ENCODE assay signal across 16 cellular contexts in genomic region chr3:127819086-127819485, GRCh38. TPM values are rescaled to one million over a fixed set of nuclear protein-coding genes. Genes with fewer than 3 reads are reported as not detected.
DNase-seq lines count a peak whose midpoint lies in the region; ATAC-seq and TF ChIP-seq lines count a peak whose summit lies in the region.
"Had no signal": no experiment of that assay in that cellular context is flagged by ENCODE, and none has a peak within 500 bp of the region (broad histone marks: within the 10 kb centered on the region; RNA-seq: fewer than 3 reads in every experiment).

No MANE protein-coding gene starts in this region.

- intact Hi-C loops in sigmoid colon (cut with DNase I), result no loop called here

- ATAC-seq in esophagus mucosa, result peak; percentile 51
- no peak for ATAC-seq in GM19455 (IDR thresholded peaks at IDR 0.05; ENCODE audit: unreplicated experiment)
- ATAC-seq in GM21447 (IDR thresholded peaks at IDR 0.05; ENCODE audit: unreplicated experiment), result no peak
- ATAC-seq: activated T-helper 17 cell treated with anti-CD3 and anti-CD28 coated beads, Interleukin-2, amount 50 U/mL, for 72 hours; CD8-positive, alpha-beta T cell; stimulated activated naive CD8-positive, alpha-beta T cell treated with anti-CD3 and anti-CD28 coated beads, Interleukin-15, amount 100 ng/mL, for 72 hours had no signal

- H3K27ac Mint-ChIP-seq in HFFc6, result peak overlapping the region; percentile 21; the same call in 1 of the 2 replicates
- H3K27ac Mint-ChIP-seq: activated T-helper 17 cell treated with anti-CD3 and anti-CD28 coated beads, Interleukin-2, amount 50 U/mL, for 72 hours; CD8-positive, alpha-beta T cell; stimulated activated naive CD8-positive, alpha-beta T cell treated with anti-CD3 and anti-CD28 coated beads, Interleukin-15, amount 100 ng/mL, for 72 hours had no signal

- DNase-seq in HFFc6, result no peak
- DNase-seq in NCI-H2029 treated with DMSO at 0.1 percent for 48 hours (lab: John Stamatoyannopoulos, UW), result peak; percentile 52
- no peak for DNase-seq in sigmoid colon
- DNase-seq in HUDEP-2 (lab: John Stamatoyannopoulos, UW; ENCODE audit: unreplicated experiment in 76 of 76), result no peak
- DNase-seq: activated CD4-positive, alpha-beta T cell treated with anti-CD3 and anti-CD28 coated beads, Interleukin-2, amount 50 U/mL, for 1 hour; effector CD4-positive, alpha-beta T cell; GDM1; NCI-H524 treated with DMSO at 0.1 percent for 48 hours; RPMI8226; stimulated activated naive CD8-positive, alpha-beta T cell treated with anti-CD3 and anti-CD28 coated beads, Interleukin-15, amount 100 ng/mL, for 72 hours had no signal

- H3K27me3 Mint-ChIP-seq in HFFc6 (ENCODE audit: insufficient read depth), result no peaks in the 10 kb centered on the region; the same call in none of the 2 replicates

- no peak for TF ChIP-seq POLR2A in sigmoid colon (IDR thresholded peaks at IDR 0.05)

- no peaks in the 10 kb centered on the region for H3K9me3 Mint-ChIP-seq in HFFc6
- H3K9me3 Mint-ChIP-seq: activated T-helper 17 cell treated with anti-CD3 and anti-CD28 coated beads, Interleukin-2, amount 50 U/mL, for 72 hours; CD8-positive, alpha-beta T cell; neural crest cell; stimulated activated naive CD8-positive, alpha-beta T cell treated with anti-CD3 and anti-CD28 coated beads, Interleukin-15, amount 100 ng/mL, for 72 hours had no signal

- no peak overlapping the region for H3K4me3 Mint-ChIP-seq in HFFc6
- H3K4me3 Mint-ChIP-seq: activated T-helper 17 cell treated with anti-CD3 and anti-CD28 coated beads, Interleukin-2, amount 50 U/mL, for 72 hours; CD8-positive, alpha-beta T cell; stimulated activated naive CD8-positive, alpha-beta T cell treated with anti-CD3 and anti-CD28 coated beads, Interleukin-15, amount 100 ng/mL, for 72 hours had no signal

- no peak overlapping the region for H3K4me3 ChIP-seq in sigmoid colon

- peaks cover 0 to 63% (median 38%) of the 10 kb centered on the region in 4 donors for H3K4me1 ChIP-seq in sigmoid colon

- no peaks in the 10 kb centered on the region for H3K9me3 ChIP-seq in sigmoid colon

- peak overlapping the region; percentile 88 to 94 (median 89) for H3K27ac ChIP-seq in sigmoid colon

- no peak for TF ChIP-seq EP300 in sigmoid colon (IDR thresholded peaks at IDR 0.05)

- WGBS in sigmoid colon, 2 donors, result 74 to 80% methylated on average over 9 of the region's 9 CpGs

- H3K36me3 Mint-ChIP-seq in HFFc6 (ENCODE audit: low read depth), result peaks cover 70% of the 10 kb centered on the region
- H3K36me3 Mint-ChIP-seq: CD8-positive, alpha-beta T cell had no signal

- H3K36me3 ChIP-seq in sigmoid colon, result peaks cover 0 to 24% (median 12%) of the 10 kb centered on the region in 4 donors

- no peak for TF ChIP-seq CTCF in HFFc6 (IDR thresholded peaks at IDR 0.05)
- no peak for TF ChIP-seq CTCF in sigmoid colon (IDR thresholded peaks at IDR 0.05)

- peaks cover 69% of the 10 kb centered on the region for H3K4me1 Mint-ChIP-seq in HFFc6 (ENCODE audit: low read depth)

- H3K27me3 ChIP-seq in sigmoid colon, result no peaks in the 10 kb centered on the region

RNA-seq across cellular contexts. Expression of gene MGLL, which starts 3.2 kb away (rescaled TPM):
- 100 to 1,000 TPM; 128 to 144 (median 129) TPM for total RNA-seq in HFFc6 (2021; fragmentation: NEBNext Ultra II Directional; extraction: Animal tissue kit (Norgen Biotek cat#: 25700))
- total RNA-seq in esophagus mucosa (135 TPM), sigmoid colon (10 to 100 TPM; 24.7 to 46.8 (median 35.5) TPM)
- polyA plus RNA-seq in sigmoid colon, result 100 to 1,000 TPM; 110 to 220 (median 142) TPM
